ENCODE assay signal across 25 cellular contexts in genomic region chr17:18035704-18036103, GRCh38. TPM values are rescaled to one million over a fixed set of nuclear protein-coding genes. Genes with fewer than 3 reads are reported as not detected.
DNase-seq lines count a peak whose midpoint lies in the region; ATAC-seq, FAIRE-seq and TF ChIP-seq lines count a peak whose summit lies in the region.
"Had no signal": no experiment of that assay in that cellular context is flagged by ENCODE, and none has a peak within 500 bp of the region (broad histone marks: within the 10 kb centered on the region; RNA-seq: fewer than 3 reads in every experiment).

No MANE protein-coding gene starts in this region.

- no peak overlapping the region for H3K4me3 ChIP-seq in DOHH2 (ENCODE audit: low read length)
- no peak overlapping the region for H3K4me3 ChIP-seq in K562
- no peak overlapping the region for H3K4me3 ChIP-seq in upper lobe of left lung
- H3K4me3 ChIP-seq: GM23248 had no signal

- H3K27ac Mint-ChIP-seq in neural crest cell (ENCODE audit: unreplicated experiment): no peak overlapping the region

- H3K36me3 ChIP-seq in DOHH2 (ENCODE audit: control insufficient read depth, low read length): peaks cover 4% of the 10 kb centered on the region
- no peaks in the 10 kb centered on the region for H3K36me3 ChIP-seq in K562 (ENCODE audit: control insufficient read depth, insufficient read depth, low read length)
- H3K36me3 ChIP-seq in upper lobe of left lung: no peaks in the 10 kb centered on the region
- H3K36me3 ChIP-seq: BE2C had no signal

- TF ChIP-seq EP300 in K562 (IDR thresholded peaks at IDR 0.05; ENCODE audit: low read length): no peak
- TF ChIP-seq EP300 in upper lobe of left lung (IDR thresholded peaks at IDR 0.05): no peak

- POLR2A ChIA-PET in K562 (lab: Yijun Ruan, JAX): interaction anchor here (0.6 to 1.0 kb wide), 3 partner anchors 11 to 251 kb away, joined by 3 to 5 read pairs (median 3); partner anchors contain the start of gene DRG2

- H4K20me1 ChIP-seq in DOHH2 (ENCODE audit: control insufficient read depth, insufficient read depth, low read depth, low read length) (peaks cover 10% of the 10 kb centered on the region), K562 (replicated peaks; ENCODE audit: control insufficient read depth, insufficient read depth, low read length) (no peaks in the 10 kb centered on the region; the same call in 1 of the 2 replicates)

- CTCF ChIA-PET in K562 (lab: Yijun Ruan, JAX; ENCODE audit: low intra/inter-chr PET ratio): no interaction called here

- H3K9me3 ChIP-seq in DOHH2 (ENCODE audit: control insufficient read depth, insufficient read depth, low read length) (no peaks in the 10 kb centered on the region), K562 (replicated peaks; ENCODE audit: control insufficient read depth, insufficient read depth, low read depth, low read length) (no peaks in the 10 kb centered on the region), upper lobe of left lung (no peaks in the 10 kb centered on the region)
- H3K9me3 ChIP-seq: BE2C, SK-N-SH had no signal

- H3K9ac ChIP-seq in K562 (ENCODE audit: insufficient read depth in 1 of 2, low read depth in 2 of 2, low read length in 2 of 2): no peak overlapping the region
- H3K9ac ChIP-seq: GM23248, SK-N-SH had no signal

- H3K9me2 ChIP-seq in DOHH2 (replicated peaks; ENCODE audit: control insufficient read depth, low read length): no peaks in the 10 kb centered on the region
- H3K9me2 ChIP-seq: SK-N-SH had no signal

- TF ChIP-seq POLR2A in K562 (conservative IDR thresholded peaks at IDR 0.05): no peak
- no peak for TF ChIP-seq POLR2A in upper lobe of left lung (IDR thresholded peaks at IDR 0.05)

- H3K36me3 Mint-ChIP-seq in neural crest cell (ENCODE audit: low read depth): no peaks in the 10 kb centered on the region

- H3K4me2 ChIP-seq in DOHH2 (ENCODE audit: low read length) (peak overlapping the region; percentile 17; the same call in 1 of the 2 replicates), K562 (ENCODE audit: insufficient read depth, low read length) (peak overlapping the region; percentile 21; the same call in 1 of the 2 replicates)
- H3K4me2 ChIP-seq: SK-N-SH had no signal

- no peaks in the 10 kb centered on the region for H3K9me3 Mint-ChIP-seq in neural crest cell
- H3K9me3 Mint-ChIP-seq: CD14-positive monocyte had no signal

- peak; percentile 57 for FAIRE-seq in K562 (lab: Jason Lieb, UNC)
- FAIRE-seq: D721Med, GM19239 had no signal

- in situ Hi-C loops in K562 (cut with MboI): no loop called here

- intact Hi-C loops in K562 (cut with micrococcal nuclease): loop anchor here (5.0 kb wide), 1 partner anchor 353 kb away; the partner anchor contains the start of gene RAI1

- no peak overlapping the region for H2AFZ ChIP-seq in K562 (ENCODE audit: low read depth, low read length)
- H2AFZ ChIP-seq: GM23248 had no signal

- peak overlapping the region; percentile 32 for H3K4me3 Mint-ChIP-seq in neural crest cell
- H3K4me3 Mint-ChIP-seq: CD14-positive monocyte had no signal

- DNase-seq in DMS 273 (lab: John Stamatoyannopoulos, UW; ENCODE audit: unreplicated experiment) (peak; percentile 38), DMS 273 treated with DMSO at 0.1 percent for 48 hours (lab: John Stamatoyannopoulos, UW) (no peak), K562 (ENCODE audit: extremely low read depth in 1 of 4, low spot score in 3 of 4) (peak in 3 of 4 experiments; percentile 53 to 60 (median 56)), neural crest cell (ENCODE audit: low read depth, low spot score) (no peak), upper lobe of left lung (no peak)
- DNase-seq: BE2C, GM23248, H7, KBM-7, MM.1S, NCI-H1048, NCI-H1417, NCI-H1694, NCI-H2029 treated with DMSO at 0.1 percent for 48 hours, NCI-H2227 treated with DMSO at 0.1 percent for 48 hours, NCI-H526 treated with DMSO at 0.1 percent for 48 hours, PC-3, SK-N-SH had no signal

- no peaks in the 10 kb centered on the region for H3K27me3 Mint-ChIP-seq in neural crest cell (ENCODE audit: low read depth)

- BruUV-seq in K562 (replicated peaks; lab: Mats Ljungman, UMichigan): no TSS peak

- H3K4me1 Mint-ChIP-seq in neural crest cell: peaks cover 40% of the 10 kb centered on the region

- H3K27me3 ChIP-seq in DOHH2 (ENCODE audit: control insufficient read depth, low read length) (no peaks in the 10 kb centered on the region), K562 (ENCODE audit: control insufficient read depth in 2 of 2, insufficient read depth in 2 of 2, low read length in 2 of 2) (no peaks in the 10 kb centered on the region), upper lobe of left lung (no peaks in the 10 kb centered on the region)
- H3K27me3 ChIP-seq: BE2C had no signal

- H3K79me2 ChIP-seq in DOHH2 (ENCODE audit: control insufficient read depth, low read length) (peaks cover 89% of the 10 kb centered on the region), K562 (ENCODE audit: control insufficient read depth, insufficient read depth, low read length) (peaks cover 49% of the 10 kb centered on the region)

- ATAC-seq in K562 (no peak), GM19351 (IDR thresholded peaks at IDR 0.05; ENCODE audit: unreplicated experiment) (no peak), upper lobe of left lung (ENCODE audit: low FRiP score in 2 of 2) (no peak), SK-N-SH treated with all-trans-retinoic acid at 6 μM for 48 hours (no peak)
- ATAC-seq: PC-3 had no signal

- no peak for TF ChIP-seq RAD21 in K562 (CRISPR knock-in tag; conservative IDR thresholded peaks at IDR 0.05 in 1 of 2, IDR thresholded peaks at IDR 0.05 in 1 of 2)

- H3K4me1 ChIP-seq in DOHH2 (ENCODE audit: control insufficient read depth, low read length): peaks cover 60% of the 10 kb centered on the region
- peaks cover 22 to 23% of the 10 kb centered on the region in 2 experiments; a peak in 4 of 5 replicates for H3K4me1 ChIP-seq in K562 (replicated peaks in 1 of 2; ENCODE audit: control insufficient read depth in 2 of 2, insufficient read depth in 2 of 2, low read length in 2 of 2)
- peaks cover 21 to 37% (median 29%) of the 10 kb centered on the region in 4 donors for H3K4me1 ChIP-seq in upper lobe of left lung
- H3K4me1 ChIP-seq: BE2C had no signal

- WGBS in K562 (ENCODE audit: insufficient coverage, low coverage, missing lambda C conversion rate): 9% methylated on average over 2 of the region's 2 CpGs
- 69 to 76% methylated on average over 2 of the region's 2 CpGs for WGBS in upper lobe of left lung, 2 donors

- H3K9me1 ChIP-seq in K562 (ENCODE audit: control insufficient read depth, insufficient read depth, low read length): no peaks in the 10 kb centered on the region

- peaks cover 16% of the 10 kb centered on the region for H3F3A ChIP-seq in DOHH2 (ENCODE audit: control insufficient read depth, insufficient read depth)

- no peak overlapping the region for H3K27ac ChIP-seq in DOHH2 (ENCODE audit: low read depth, low read length)
- H3K27ac ChIP-seq in K562 (ENCODE audit: extremely low read depth, low read depth, low read length): peak overlapping the region; percentile 51
- H3K27ac ChIP-seq in upper lobe of left lung: no peak overlapping the region
- H3K27ac ChIP-seq: 22Rv1, GM23248 had no signal

- TF ChIP-seq CTCF in DOHH2 (IDR thresholded peaks at IDR 0.05; ENCODE audit: low read depth, low read length, poor library complexity, severe bottlenecking): no peak
- TF ChIP-seq CTCF in K562 (IDR thresholded peaks at IDR 0.05 in 2 of 3, conservative IDR thresholded peaks at IDR 0.05 in 1 of 3; ENCODE audit: insufficient read depth in 2 of 3, low read depth in 1 of 3, low read length in 3 of 3): no peak
- TF ChIP-seq CTCF in neural crest cell (conservative IDR thresholded peaks at IDR 0.05): no peak
- TF ChIP-seq CTCF in upper lobe of left lung (IDR thresholded peaks at IDR 0.05): no peak

RNA-seq across cellular contexts. Expression of gene ATPAF2, which starts 3.3 kb away (rescaled TPM):
- 34.0 and 74.5 TPM in 2 replicates for total RNA-seq in K562 (2011; cell fraction: chromatin; rRNA removed; ENCODE audit: low replicate concordance)
- 53.3 and 57.9 TPM in 2 replicates for total RNA-seq in K562 (2011; cell fraction: nucleolus; rRNA removed)
- total RNA-seq in K562 (2011; cell fraction: nucleoplasm; rRNA removed): 40.1 and 41.6 TPM in 2 replicates
- 11.3 and 19.6 TPM in 2 replicates for total RNA-seq in K562 (2014; rRNA removed)
- 9.4 and 11.4 TPM in 2 replicates for total RNA-seq in K562 (2014; rRNA removed; fragmentation: Illumina TruSeq; extraction: Trizol)
- 11.3 and 12.4 TPM in 2 replicates for total RNA-seq in K562 (2015; rRNA removed; fragmentation: Illumina TruSeq; extraction: Trizol)
- total RNA-seq in K562 (2021): 19.2 and 22.5 TPM in 2 replicates
- 10.5 and 12.2 TPM in 2 replicates for polyA plus RNA-seq in K562 (2011; rRNA removed)
- 8.8 and 13.7 TPM in 2 replicates for polyA plus RNA-seq in K562 (2011; cell fraction: cytosol; rRNA removed)
- 37.0 and 44.6 TPM in 2 replicates for polyA plus RNA-seq in K562 (2011; cell fraction: nucleus; rRNA removed)
- polyA plus RNA-seq in K562 (2012): 12.7 and 14.7 TPM in 2 replicates
- 15.0 and 17.4 TPM in 2 replicates for polyA plus RNA-seq in K562 (2014; fragmentation: Illumina TruSeq; extraction: Trizol)
- 1 to 10 TPM; 2.1 to 6.4 TPM for polyA plus RNA-seq in K562 (2014; fragmentation: Nextera tagmentation; extraction: Ambion mirVana)
- 11.3 and 16.2 TPM in 2 replicates for polyA plus RNA-seq in K562 (2014; rRNA removed)
- polyA minus RNA-seq in K562 (2011; rRNA and poly(A)+ RNA removed): 10.4 and 17.1 TPM in 2 replicates
- 6.6 and 9.9 TPM in 2 replicates for polyA minus RNA-seq in K562 (2011; cell fraction: cytosol; rRNA and poly(A)+ RNA removed)
- polyA minus RNA-seq in K562 (2011; cell fraction: nucleus; rRNA and poly(A)+ RNA removed): 10.0 and 10.9 TPM in 2 replicates
- 20.3 and 23.1 TPM in 2 replicates for total RNA-seq in neural crest cell
- 10 to 100 TPM; 19.2 to 68.1 (median 30.7) TPM for total RNA-seq in upper lobe of left lung

RNA-seq across cellular contexts. Expression of gene GID4, which starts 3.5 kb away (rescaled TPM):
- 6.8 and 7.2 TPM in 2 replicates for total RNA-seq in K562 (2011; cell fraction: chromatin; rRNA removed; ENCODE audit: low replicate concordance)
- 5.8 and 6.8 TPM in 2 replicates for total RNA-seq in K562 (2011; cell fraction: nucleolus; rRNA removed)
- total RNA-seq in K562 (2011; cell fraction: nucleoplasm; rRNA removed): 9.2 and 13.9 TPM in 2 replicates
- total RNA-seq in K562 (2014; rRNA removed): 2.8 and 2.9 TPM in 2 replicates
- 3.7 and 4.1 TPM in 2 replicates for total RNA-seq in K562 (2014; rRNA removed; fragmentation: Illumina TruSeq; extraction: Trizol)
- 3.3 TPM in 2 replicates for total RNA-seq in K562 (2015; rRNA removed; fragmentation: Illumina TruSeq; extraction: Trizol)
- total RNA-seq in K562 (2021): 4.8 and 6.4 TPM in 2 replicates
- 5.9 and 6.6 TPM in 2 replicates for polyA plus RNA-seq in K562 (2011; rRNA removed)
- 3.1 and 5.5 TPM in 2 replicates for polyA plus RNA-seq in K562 (2011; cell fraction: cytosol; rRNA removed)
- polyA plus RNA-seq in K562 (2011; cell fraction: nucleus; rRNA removed): 5.2 and 6.2 TPM in 2 replicates
- 5.2 and 6.2 TPM in 2 replicates for polyA plus RNA-seq in K562 (2012)
- 5.9 TPM in 2 replicates for polyA plus RNA-seq in K562 (2014; fragmentation: Illumina TruSeq; extraction: Trizol)
- polyA plus RNA-seq in K562 (2014; fragmentation: Nextera tagmentation; extraction: Ambion mirVana): 1 to 10 TPM; 1.2 to 1.3 TPM
- polyA plus RNA-seq in K562 (2014; rRNA removed): 3.3 and 4.2 TPM in 2 replicates
- 7.7 and 11.4 TPM in 2 replicates for polyA minus RNA-seq in K562 (2011; rRNA and poly(A)+ RNA removed)
- 4.1 and 5.4 TPM in 2 replicates for polyA minus RNA-seq in K562 (2011; cell fraction: cytosol; rRNA and poly(A)+ RNA removed)
- polyA minus RNA-seq in K562 (2011; cell fraction: nucleus; rRNA and poly(A)+ RNA removed): 2.7 TPM in 2 replicates
- 11.8 and 12.2 TPM in 2 replicates for total RNA-seq in neural crest cell
- total RNA-seq in upper lobe of left lung: 10 to 100 TPM in 3 of 6 donors, 1 to 10 TPM in 3; 6.3 to 17.1 (median 9.8) TPM

RNA-seq across cellular contexts. Expression of gene DRG2, which starts 52.0 kb away (rescaled TPM):
- total RNA-seq in K562 (2011; cell fraction: chromatin; rRNA removed; ENCODE audit: low replicate concordance): 53.7 and 130 TPM in 2 replicates
- 88.3 and 90.6 TPM in 2 replicates for total RNA-seq in K562 (2011; cell fraction: nucleolus; rRNA removed)
- total RNA-seq in K562 (2011; cell fraction: nucleoplasm; rRNA removed): 71.2 and 72.4 TPM in 2 replicates
- 30.5 and 43.1 TPM in 2 replicates for total RNA-seq in K562 (2014; rRNA removed)
- 18.0 and 19.3 TPM in 2 replicates for total RNA-seq in K562 (2014; rRNA removed; fragmentation: Illumina TruSeq; extraction: Trizol)
- total RNA-seq in K562 (2015; rRNA removed; fragmentation: Illumina TruSeq; extraction: Trizol): 29.1 and 30.2 TPM in 2 replicates
- total RNA-seq in K562 (2021): 36.7 and 37.9 TPM in 2 replicates
- 19.0 and 25.2 TPM in 2 replicates for polyA plus RNA-seq in K562 (2011; rRNA removed)
- 21.7 and 32.1 TPM in 2 replicates for polyA plus RNA-seq in K562 (2011; cell fraction: cytosol; rRNA removed)
- polyA plus RNA-seq in K562 (2011; cell fraction: nucleus; rRNA removed): 65.6 and 92.4 TPM in 2 replicates
- 24.0 and 30.6 TPM in 2 replicates for polyA plus RNA-seq in K562 (2012)
- polyA plus RNA-seq in K562 (2014; fragmentation: Illumina TruSeq; extraction: Trizol): 29.7 and 34.7 TPM in 2 replicates
- 10 to 100 TPM in 1 of 2 experiments, 1 to 10 TPM in 1; 6.6 to 16.4 TPM for polyA plus RNA-seq in K562 (2014; fragmentation: Nextera tagmentation; extraction: Ambion mirVana)
- 26.1 and 27.5 TPM in 2 replicates for polyA plus RNA-seq in K562 (2014; rRNA removed)
- 21.8 and 30.6 TPM in 2 replicates for polyA minus RNA-seq in K562 (2011; rRNA and poly(A)+ RNA removed)
- polyA minus RNA-seq in K562 (2011; cell fraction: cytosol; rRNA and poly(A)+ RNA removed): 21.8 and 23.7 TPM in 2 replicates
- 34.2 and 38.4 TPM in 2 replicates for polyA minus RNA-seq in K562 (2011; cell fraction: nucleus; rRNA and poly(A)+ RNA removed)
- 40.3 and 41.5 TPM in 2 replicates for total RNA-seq in neural crest cell
- 10 to 100 TPM; 28.7 to 40.9 (median 33.5) TPM for total RNA-seq in upper lobe of left lung

Comparison
In these comparisons a context has a peak if more than half of its experiments do, and no peak if none do; other contexts are left out.
1. DNase-seq: peak in DMS 273 (single experiment) and K562 (3 of 4); none in DMS 273 treated with DMSO at 0.1 percent for 48 hours (single experiment), neural crest cell (single experiment) and upper lobe of left lung (0 of 2).